8 cellular contexts compared by ENCODE assay signal in the genomic region with DNA sequence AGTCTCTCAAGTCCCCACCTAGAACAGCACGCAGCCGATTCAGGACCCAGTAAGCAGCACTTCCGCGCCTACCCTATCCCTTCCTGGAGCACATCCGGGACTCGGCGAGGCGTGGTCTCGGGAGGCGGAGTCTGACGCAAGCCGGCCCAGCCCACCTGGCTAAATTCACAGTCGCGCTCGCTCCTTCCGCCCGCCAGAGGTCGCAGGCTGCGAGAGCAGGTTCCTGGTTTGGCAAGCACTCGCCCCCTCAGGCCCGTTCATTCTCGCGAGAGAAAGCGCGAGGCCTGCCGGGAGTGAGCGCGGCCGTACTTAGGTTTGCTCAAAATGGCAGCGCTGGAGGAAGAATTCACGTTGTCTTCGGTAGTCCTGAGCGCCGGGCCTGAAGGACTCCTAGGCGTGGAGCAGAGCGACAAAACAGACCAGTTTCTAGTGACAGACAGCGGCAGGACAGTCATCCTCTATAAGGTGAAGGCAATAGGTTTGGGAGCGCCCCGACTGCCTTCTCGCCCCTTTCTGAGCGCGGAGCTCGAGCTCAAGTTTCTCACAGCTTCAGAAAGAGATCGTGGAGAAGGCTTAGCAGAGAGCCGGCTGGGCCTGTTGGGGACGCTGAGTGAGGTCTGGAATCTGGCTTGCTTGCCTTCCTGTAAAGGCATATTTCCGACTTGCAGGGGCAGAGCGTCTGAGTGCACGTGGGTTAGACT. TPM values are rescaled to one million over a fixed set of nuclear protein-coding genes. Genes with fewer than 3 reads are reported as not detected.
A peak's percentile ranks its signal among the peaks of the same experiment; 100 is the strongest.
DNase-seq lines count a peak whose midpoint lies in the region; ATAC-seq and TF ChIP-seq lines count a peak whose summit lies in the region.

A gene (plus strand): TSS at position 313 of the 701 bp plus-strand sequence. CDS start 12 bp downstream, at position 325.

- intact Hi-C loops in PC-3 (cut with micrococcal nuclease) (loop anchor here (1.0 to 5.0 kb wide), 2 partner anchors 62 to 105 kb away; no protein-coding TSS in a partner anchor), mucosa of descending colon (cut with DNase I, micrococcal nuclease) (no loop called here)

- H3K27ac ChIP-seq in PC-3 (ENCODE audit: low read length) = peak within 1 kb of the TSS; percentile 79

- H3K36me3 ChIP-seq in PC-3 (ENCODE audit: low read depth, low read length) (peaks cover 28% of the 10 kb centered on the region), mucosa of descending colon (ENCODE audit: low read depth) (peaks cover 6% of the 10 kb centered on the region)

- H3K27me3 ChIP-seq in PC-3 (ENCODE audit: low read length) = no peaks in the 10 kb centered on the region

- H2AFZ ChIP-seq in PC-3 (ENCODE audit: low read length) = peak within 1 kb of the TSS; percentile 87

- H3F3A ChIP-seq in PC-3 (ENCODE audit: low read length, unreplicated experiment) = no peaks in the 10 kb centered on the region

- H3K79me2 ChIP-seq in PC-3 (ENCODE audit: low read length) = peaks cover 53% of the 10 kb centered on the region

- H3K4me2 ChIP-seq in PC-3 (ENCODE audit: low read length) = peak within 1 kb of the TSS; percentile 97

- H3K9me3 ChIP-seq in PC-3 (ENCODE audit: low read length) (no peaks in the 10 kb centered on the region), mucosa of descending colon (no peaks in the 10 kb centered on the region)

- DNase-seq in DMS53 treated with DMSO at 0.1 percent for 48 hours (lab: John Stamatoyannopoulos, UW; ENCODE audit: unreplicated experiment) (peak; percentile 97), PC-3 (peak; percentile 100), activated T-cell treated with anti-CD3 and anti-CD28 coated beads for 48 hours (ENCODE audit: low read depth) (peak; percentile 99), epithelial cell of esophagus (ENCODE audit: low read depth) (peak; percentile 99), mucosa of descending colon (peak; percentile 99 to 100 (median 99))
- peak; percentile 98 for DNase-seq in Jurkat, Clone E6-1 (ENCODE audit: low read depth, low spot score)
- DNase-seq in stimulated activated CD8-positive, alpha-beta memory T cell treated with anti-CD3 and anti-CD28 coated beads, Interleukin-4, amount 100 ng/mL, for 24 hours (ENCODE audit: low read depth) = peak; percentile 99

- peaks cover 22% of the 10 kb centered on the region for H3K4me1 ChIP-seq in PC-3 (ENCODE audit: insufficient read depth, low read length)
- peaks cover 13% of the 10 kb centered on the region for H3K4me1 ChIP-seq in mucosa of descending colon (ENCODE audit: low read depth)

- ATAC-seq in GM21619 (IDR thresholded peaks at IDR 0.05; ENCODE audit: unreplicated experiment) (peak; percentile 95), PC-3 (peak; percentile 97), mucosa of descending colon (peak; percentile 100)

- peak within 1 kb of the TSS; percentile 100 for H3K4me3 ChIP-seq in Jurkat, Clone E6-1 (ENCODE audit: low read length)
- H3K4me3 ChIP-seq in PC-3 (ENCODE audit: low read length) = peak within 1 kb of the TSS; percentile 93
- peak within 1 kb of the TSS; percentile 100 for H3K4me3 ChIP-seq in epithelial cell of esophagus (ENCODE audit: low read length)
- peak within 1 kb of the TSS; percentile 93 for H3K4me3 ChIP-seq in mucosa of descending colon

- peak within 1 kb of the TSS; percentile 99 for H3K9ac ChIP-seq in PC-3 (ENCODE audit: low read length)

- TF ChIP-seq CTCF in PC-3 (conservative IDR thresholded peaks at IDR 0.05; ENCODE audit: low read depth, low read length) (peak; percentile 94), epithelial cell of esophagus (IDR thresholded peaks at IDR 0.05; ENCODE audit: insufficient read depth, low read depth, low read length, missing control alignments) (peak; percentile 85), mucosa of descending colon (IDR thresholded peaks at IDR 0.05) (peak; percentile 96)

- CTCF ChIA-PET in PC-3 (lab: Charles Lee) = interaction anchor here (0.5 to 1.0 kb wide), 2 partner anchors 357 to 358 kb away, joined by 4 to 5 read pairs; no protein-coding TSS in a partner anchor

- H3K9me2 ChIP-seq in PC-3 (replicated peaks; ENCODE audit: low read length) = no peaks in the 10 kb centered on the region

- POLR2A ChIA-PET in PC-3 (lab: Charles Lee; ENCODE audit: unreplicated experiment) = interaction anchor here (0.5 to 0.6 kb wide), 2 partner anchors 18 to 101 kb away, joined by 3 to 20 read pairs; no protein-coding TSS in a partner anchor

- peaks cover 20% of the 10 kb centered on the region for H4K20me1 ChIP-seq in PC-3 (ENCODE audit: low read length)

- BruUV-seq in PC-3 (replicated peaks; lab: Mats Ljungman, UMichigan) = TSS peak; percentile 88

RNA-seq across cellular contexts. Expression of the gene that starts here (rescaled TPM):
- polyA plus RNA-seq in Jurkat, Clone E6-1 (2012; ENCODE audit: insufficient read depth, insufficient read length) = 101 TPM
- 80.5 and 96.9 TPM in 2 replicates for total RNA-seq in PC-3 (2014; rRNA removed)
- total RNA-seq in mucosa of descending colon = 10 to 100 TPM; 34.9 to 37.1 (median 35.1) TPM

Comparison
In these comparisons a context has a peak if more than half of its experiments do, and no peak if none do; other contexts are left out.
1. Peak in every context shown above with its lines: DNase-seq, ATAC-seq, H3K4me3 ChIP-seq and H3K27ac ChIP-seq.